Comparison of ENCODE assay signal across 15 cellular contexts in the genomic region with DNA sequence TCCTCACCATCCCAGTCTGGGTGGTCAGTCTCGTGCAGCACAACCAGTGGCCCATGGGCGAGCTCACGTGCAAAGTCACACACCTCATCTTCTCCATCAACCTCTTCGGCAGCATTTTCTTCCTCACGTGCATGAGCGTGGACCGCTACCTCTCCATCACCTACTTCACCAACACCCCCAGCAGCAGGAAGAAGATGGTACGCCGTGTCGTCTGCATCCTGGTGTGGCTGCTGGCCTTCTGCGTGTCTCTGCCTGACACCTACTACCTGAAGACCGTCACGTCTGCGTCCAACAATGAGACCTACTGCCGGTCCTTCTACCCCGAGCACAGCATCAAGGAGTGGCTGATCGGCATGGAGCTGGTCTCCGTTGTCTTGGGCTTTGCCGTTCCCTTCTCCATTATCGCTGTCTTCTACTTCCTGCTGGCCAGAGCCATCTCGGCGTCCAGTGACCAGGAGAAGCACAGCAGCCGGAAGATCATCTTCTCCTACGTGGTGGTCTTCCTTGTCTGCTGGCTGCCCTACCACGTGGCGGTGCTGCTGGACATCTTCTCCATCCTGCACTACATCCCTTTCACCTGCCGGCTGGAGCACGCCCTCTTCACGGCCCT.
"Had no signal": no experiment of that assay in that cellular context is flagged by ENCODE, and none has a peak within 500 bp of the region (broad histone marks: within the 10 kb centered on the region; RNA-seq: fewer than 3 reads in every experiment).

No MANE protein-coding gene starts in this region.

- H3K9me3 Mint-ChIP-seq: activated T-helper 1 cell treated with anti-CD3 and anti-CD28 coated beads, Interleukin-12 subunit alpha, Interleukin-12 subunit beta, Interleukin-2, Interleukin-4 antibody, amounts not matched to agents 30 ng/mL and 10 ng/mL and 1 ng/mL, durations not matched to agents 14 hours and 24 hours and 36 hours; immature natural killer cell had no signal

- H3K4me3 ChIP-seq: adrenal gland, dorsolateral prefrontal cortex, esophagus muscularis mucosa, psoas muscle, thyroid gland had no signal

- H3K9me3 ChIP-seq: adrenal gland, esophagus muscularis mucosa, psoas muscle, thyroid gland had no signal

- H3K27ac Mint-ChIP-seq: activated CD4-positive, alpha-beta T cell treated with anti-CD3 and anti-CD28 coated beads for 36 hours; activated T-helper 1 cell treated with anti-CD3 and anti-CD28 coated beads, Interleukin-12 subunit alpha, Interleukin-12 subunit beta, Interleukin-2, Interleukin-4 antibody, amounts not matched to agents 30 ng/mL and 10 ng/mL and 1 ng/mL, durations not matched to agents 14 hours and 24 hours and 36 hours had no signal

- H3K4me1 Mint-ChIP-seq: activated CD4-positive, alpha-beta T cell treated with anti-CD3 and anti-CD28 coated beads for 36 hours had no signal

- H3K36me3 ChIP-seq: adrenal gland, WERI-Rb-1 had no signal

- DNase-seq: activated CD4-positive, alpha-beta T cell treated with anti-CD3 and anti-CD28 coated beads for 36 hours; activated naive CD4-positive, alpha-beta T cell treated with Interleukin-2 at 50 U/mL for 16 hours; adrenal gland; dorsolateral prefrontal cortex; foreskin fibroblast; immature natural killer cell; left cardiac atrium; naive thymus-derived CD4-positive, alpha-beta T cell; occipital lobe; psoas muscle; stimulated activated CD4-positive, alpha-beta T cell treated with anti-CD3 and anti-CD28 coated beads, Interleukin-4, amount 100 ng/mL, for 24 hours; thyroid gland; WERI-Rb-1 had no signal

- ATAC-seq: activated CD4-positive, alpha-beta T cell treated with anti-CD3 and anti-CD28 coated beads for 36 hours; left cardiac atrium; naive thymus-derived CD4-positive, alpha-beta T cell; psoas muscle had no signal

- H3K27ac ChIP-seq: adrenal gland, WERI-Rb-1 had no signal

- H3K27me3 ChIP-seq: adrenal gland, dorsolateral prefrontal cortex, esophagus muscularis mucosa, thyroid gland had no signal

- H3K4me3 Mint-ChIP-seq: activated CD4-positive, alpha-beta T cell treated with anti-CD3 and anti-CD28 coated beads for 36 hours; activated T-helper 1 cell treated with anti-CD3 and anti-CD28 coated beads, Interleukin-12 subunit alpha, Interleukin-12 subunit beta, Interleukin-2, Interleukin-4 antibody, amounts not matched to agents 30 ng/mL and 10 ng/mL and 1 ng/mL, durations not matched to agents 14 hours and 24 hours and 36 hours; immature natural killer cell; naive thymus-derived CD4-positive, alpha-beta T cell had no signal

- H3K4me1 ChIP-seq: adrenal gland had no signal

- H3K27me3 Mint-ChIP-seq: activated CD4-positive, alpha-beta T cell treated with anti-CD3 and anti-CD28 coated beads for 36 hours; naive thymus-derived CD4-positive, alpha-beta T cell had no signal
